In the genomic region with DNA sequence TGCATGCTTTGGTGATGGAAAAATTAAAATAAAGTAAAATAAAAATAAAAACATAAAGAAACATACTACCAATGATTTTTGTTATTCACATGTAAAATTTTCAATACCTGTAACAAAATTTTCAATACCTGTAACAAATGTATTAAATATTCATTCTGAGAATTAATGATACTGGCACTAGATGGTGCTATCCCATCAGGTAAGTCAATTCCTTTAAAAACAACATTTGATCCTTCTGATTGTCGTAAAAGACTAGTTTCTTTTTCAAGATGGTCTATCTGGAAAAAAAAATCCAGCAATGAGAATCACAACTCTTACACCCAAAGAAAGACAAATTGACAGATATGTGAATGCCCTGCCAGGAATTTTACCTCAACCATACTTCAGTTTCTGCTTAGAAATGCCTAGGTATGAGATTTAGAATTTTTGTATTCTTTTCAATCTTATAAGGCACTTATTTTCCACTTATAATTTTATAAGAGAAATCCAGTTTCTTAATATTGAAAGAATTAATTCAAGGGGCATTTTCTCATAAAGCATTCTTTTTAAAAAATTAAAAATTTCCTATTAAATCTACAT, we compare ENCODE assay signal across 9 cellular contexts. TPM values are rescaled to one million over a fixed set of nuclear protein-coding genes. Genes with fewer than 3 reads are reported as not detected.
A peak's percentile ranks its signal among the peaks of the same experiment; 100 is the strongest.
DNase-seq lines count a peak whose midpoint lies in the region; ATAC-seq and TF ChIP-seq lines count a peak whose summit lies in the region.
"Had no signal": no experiment of that assay in that cellular context is flagged by ENCODE, and none has a peak within 500 bp of the region (broad histone marks: within the 10 kb centered on the region; RNA-seq: fewer than 3 reads in every experiment).

No MANE protein-coding gene starts in this region.

- peaks cover 10% of the 10 kb centered on the region for H3K36me3 ChIP-seq in CD4-positive, alpha-beta memory T cell (ENCODE audit: insufficient read depth, low read length)
- H3K36me3 ChIP-seq in parathyroid adenoma (ENCODE audit: control insufficient read depth, insufficient read depth, low read length), result no peaks in the 10 kb centered on the region

- H3K9me3 ChIP-seq in CD4-positive, alpha-beta memory T cell (ENCODE audit: control insufficient read depth in 1 of 2, low read length in 2 of 2), result no peaks in the 10 kb centered on the region
- H3K9me3 ChIP-seq in parathyroid adenoma (ENCODE audit: control insufficient read depth, low read length), result no peaks in the 10 kb centered on the region

- no peaks in the 10 kb centered on the region for H3K79me2 ChIP-seq in parathyroid adenoma

- H3K9me3 Mint-ChIP-seq in CD4-positive, alpha-beta memory T cell, result no peaks in the 10 kb centered on the region
- H3K9me3 Mint-ChIP-seq in endothelial cell (ENCODE audit: unreplicated experiment), result no peaks in the 10 kb centered on the region
- no peaks in the 10 kb centered on the region for H3K9me3 Mint-ChIP-seq in activated naive CD8-positive, alpha-beta T cell treated with anti-CD3 and anti-CD28 coated beads, Interleukin-2, amount 50 U/mL, for 24 hours

- H3K4me1 ChIP-seq in CD4-positive, alpha-beta memory T cell (ENCODE audit: insufficient read depth, low read length), result no peaks in the 10 kb centered on the region
- H3K4me1 ChIP-seq in parathyroid adenoma, result no peaks in the 10 kb centered on the region

- H2AFZ ChIP-seq in parathyroid adenoma, result no peak overlapping the region

- peak; percentile 19 for TF ChIP-seq CTCF in endothelial cell (IDR thresholded peaks at IDR 0.05; ENCODE audit: unreplicated experiment)
- TF ChIP-seq CTCF in parathyroid adenoma (IDR thresholded peaks at IDR 0.05), result no peak

- no peak overlapping the region for H3K4me3 ChIP-seq in CD4-positive, alpha-beta memory T cell (ENCODE audit: low read length in 2 of 2)
- H3K4me3 ChIP-seq in parathyroid adenoma (ENCODE audit: low read depth, low read length), result no peak overlapping the region

- H3K36me3 Mint-ChIP-seq in CD4-positive, alpha-beta memory T cell, result peaks cover 43 to 46% of the 10 kb centered on the region in 2 donors
- no peaks in the 10 kb centered on the region for H3K36me3 Mint-ChIP-seq in endothelial cell (ENCODE audit: low read depth, unreplicated experiment)
- H3K36me3 Mint-ChIP-seq in activated naive CD8-positive, alpha-beta T cell treated with anti-CD3 and anti-CD28 coated beads, Interleukin-2, amount 50 U/mL, for 24 hours (ENCODE audit: low read depth), result peaks cover 37% of the 10 kb centered on the region

- ATAC-seq in activated naive CD8-positive, alpha-beta T cell treated with anti-CD3 and anti-CD28 coated beads, Interleukin-2, amount 50 U/mL, for 24 hours, result no peak
- no peak for ATAC-seq in HG03025 (IDR thresholded peaks at IDR 0.05; ENCODE audit: low FRiP score, unreplicated experiment)

- H3K27ac Mint-ChIP-seq in CD4-positive, alpha-beta memory T cell, result peak overlapping the region in 3 of 7 donors; percentile 43 to 84 (median 75)
- H3K27ac Mint-ChIP-seq in endothelial cell (ENCODE audit: unreplicated experiment), result no peak overlapping the region
- H3K27ac Mint-ChIP-seq in activated naive CD8-positive, alpha-beta T cell treated with anti-CD3 and anti-CD28 coated beads, Interleukin-2, amount 50 U/mL, for 24 hours, result no peak overlapping the region

- peak in 4 of 5 donors; percentile 16 to 27 (median 22) for DNase-seq in CD4-positive, alpha-beta memory T cell
- peak; percentile 63 for DNase-seq in H4 (ENCODE audit: low spot score)
- peak; percentile 62 for DNase-seq in NCI-H748 (lab: John Stamatoyannopoulos, UW; ENCODE audit: unreplicated experiment)
- no peak for DNase-seq in endothelial cell (ENCODE audit: low spot score)
- no peak for DNase-seq in activated naive CD8-positive, alpha-beta T cell treated with anti-CD3 and anti-CD28 coated beads, Interleukin-2, amount 50 U/mL, for 24 hours
- no peak for DNase-seq in mucosa of gallbladder (ENCODE audit: low spot score)

- no peaks in the 10 kb centered on the region for H3K27me3 ChIP-seq in CD4-positive, alpha-beta memory T cell (ENCODE audit: insufficient read depth, low read length)
- no peaks in the 10 kb centered on the region for H3K27me3 ChIP-seq in parathyroid adenoma (ENCODE audit: control insufficient read depth, insufficient read depth, low read length)

- H3K4me1 Mint-ChIP-seq in CD4-positive, alpha-beta memory T cell, result peaks cover 2 to 5% (median 3%) of the 10 kb centered on the region in 4 donors
- no peaks in the 10 kb centered on the region for H3K4me1 Mint-ChIP-seq in endothelial cell (ENCODE audit: unreplicated experiment)
- no peaks in the 10 kb centered on the region for H3K4me1 Mint-ChIP-seq in activated naive CD8-positive, alpha-beta T cell treated with anti-CD3 and anti-CD28 coated beads, Interleukin-2, amount 50 U/mL, for 24 hours

- intact Hi-C loops in CD4-positive, alpha-beta memory T cell (cut with micrococcal nuclease), result loop anchor here (1.0 to 10.0 kb wide), 4 partner anchors 32 to 1354 kb away; a partner anchor contains a TSS

- H3K4me3 Mint-ChIP-seq in CD4-positive, alpha-beta memory T cell, result peak overlapping the region in 7 of 8 donors; percentile 45 to 77 (median 64)
- no peak overlapping the region for H3K4me3 Mint-ChIP-seq in endothelial cell (ENCODE audit: unreplicated experiment)
- no peak overlapping the region for H3K4me3 Mint-ChIP-seq in activated naive CD8-positive, alpha-beta T cell treated with anti-CD3 and anti-CD28 coated beads, Interleukin-2, amount 50 U/mL, for 24 hours

- H3K4me2 ChIP-seq in parathyroid adenoma (ENCODE audit: low read length), result peak overlapping the region; percentile 33

- H3K27ac ChIP-seq in CD4-positive, alpha-beta memory T cell (ENCODE audit: low read depth, low read length), result no peak overlapping the region
- no peak overlapping the region for H3K27ac ChIP-seq in parathyroid adenoma
- H3K27ac ChIP-seq: HL-60 had no signal

- POLR2A ChIA-PET in CD4-positive, alpha-beta memory T cell (lab: Charles Lee; ENCODE audit: partially characterized antibody), result no interaction called here

- no peak overlapping the region for H3K9ac ChIP-seq in parathyroid adenoma

- CTCF ChIA-PET in CD4-positive, alpha-beta memory T cell (lab: Charles Lee; ENCODE audit: partially characterized antibody), result interaction anchor here (1.5 kb wide), 1 partner anchor 31 kb away, joined by 3 read pairs; a partner anchor contains a TSS

- H3K27me3 Mint-ChIP-seq in CD4-positive, alpha-beta memory T cell, result no peaks in the 10 kb centered on the region
- H3K27me3 Mint-ChIP-seq in endothelial cell (ENCODE audit: unreplicated experiment), result no peaks in the 10 kb centered on the region
- H3K27me3 Mint-ChIP-seq in activated naive CD8-positive, alpha-beta T cell treated with anti-CD3 and anti-CD28 coated beads, Interleukin-2, amount 50 U/mL, for 24 hours, result no peaks in the 10 kb centered on the region

RNA-seq across cellular contexts. Expression of a gene that starts 30.7 kb away (rescaled TPM):
- 10 to 100 TPM; 22.4 to 23.0 TPM for total RNA-seq in CD4-positive, alpha-beta memory T cell
- 10 to 100 TPM in 1 of 2 donors, 1 to 10 TPM in 1; 2.2 to 10.4 TPM for polyA plus RNA-seq in CD4-positive, alpha-beta memory T cell
- 6.3 and 7.5 TPM in 2 replicates for total RNA-seq in H4 (2014; rRNA removed; shearing (Covaris generic))
- total RNA-seq in endothelial cell (ENCODE audit: unreplicated experiment), result 13.9 TPM
- 11.5 TPM for total RNA-seq in mucosa of gallbladder

RNA-seq across cellular contexts. Expression of a gene that starts 30.9 kb away (rescaled TPM):
- 10 to 100 TPM; 11.5 to 15.2 TPM for total RNA-seq in CD4-positive, alpha-beta memory T cell
- 1 to 10 TPM; 1.9 to 2.2 TPM for polyA plus RNA-seq in CD4-positive, alpha-beta memory T cell
- 22.7 and 30.5 TPM in 2 replicates for total RNA-seq in H4 (2014; rRNA removed; shearing (Covaris generic))
- total RNA-seq in endothelial cell (ENCODE audit: unreplicated experiment) (21.4 TPM), mucosa of gallbladder (22.6 TPM)

Comparison
In these comparisons a context has a peak if more than half of its experiments do, and no peak if none do; other contexts are left out.
1. DNase-seq: peak in CD4-positive, alpha-beta memory T cell (4 of 5), H4 (single experiment) and NCI-H748 (single experiment); none in endothelial cell (single experiment), activated naive CD8-positive, alpha-beta T cell treated with anti-CD3 and anti-CD28 coated beads, Interleukin-2, amount 50 U/mL, for 24 hours (single experiment) and mucosa of gallbladder (single experiment).
2. H3K4me3 Mint-ChIP-seq: peak in CD4-positive, alpha-beta memory T cell (7 of 8); none in endothelial cell (single experiment) and activated naive CD8-positive, alpha-beta T cell treated with anti-CD3 and anti-CD28 coated beads, Interleukin-2, amount 50 U/mL, for 24 hours (single experiment).